ENCODE assay signal across 14 cellular contexts in genomic region chr6:167565884-167566491, GRCh38.
DNase-seq lines count a peak whose midpoint lies in the region; ATAC-seq, FAIRE-seq and TF ChIP-seq lines count a peak whose summit lies in the region.
"Had no signal": no experiment of that assay in that cellular context is flagged by ENCODE, and none has a peak within 500 bp of the region (broad histone marks: within the 10 kb centered on the region; RNA-seq: fewer than 3 reads in every experiment).

No MANE protein-coding gene starts in this region.

- no peaks in the 10 kb centered on the region for H3K79me2 ChIP-seq in HCT116 (ENCODE audit: insufficient read depth, low read length)

- no TSS peak for BruUV-seq in HCT116 (replicated peaks; lab: Mats Ljungman, UMichigan)

- DNase-seq in HCT116 (ENCODE audit: low read depth, low spot score) (no peak), dermis blood vessel endothelial cell (peak; percentile 64), kidney (peak; percentile 66), retina (peak; percentile 82), chondrocyte (ENCODE audit: low spot score) (no peak), middle frontal gyrus (ENCODE audit: extremely low spot score, low spot score) (no peak)
- no peak for DNase-seq in stimulated activated naive CD8-positive, alpha-beta T cell treated with anti-CD3 and anti-CD28 coated beads, Interleukin-15, Interleukin-2, amounts not matched to agents 100 U/mL and 50 U/mL, for 24 hours
- DNase-seq: activated CD8-positive, alpha-beta T cell treated with anti-CD3 and anti-CD28 coated beads, Interleukin-2, amount 10 ng/mL, durations not matched to agents 7 days and 5 days; activated naive CD4-positive, alpha-beta T cell treated with anti-CD3 and anti-CD28 coated beads, Interleukin-2, amount 10 ng/mL, durations not matched to agents 7 days and 5 days; DMS79; NCI-H2081; T-helper 1 cell had no signal

- H3K9me2 ChIP-seq in HCT116 (ENCODE audit: insufficient read depth): no peaks in the 10 kb centered on the region

- H3K27ac Mint-ChIP-seq in chondrocyte (ENCODE audit: unreplicated experiment): no peak overlapping the region
- H3K27ac Mint-ChIP-seq: activated CD8-positive, alpha-beta T cell treated with anti-CD3 and anti-CD28 coated beads, Interleukin-2, amount 10 ng/mL, durations not matched to agents 7 days and 5 days; activated naive CD4-positive, alpha-beta T cell treated with anti-CD3 and anti-CD28 coated beads, Interleukin-2, amount 10 ng/mL, durations not matched to agents 7 days and 5 days had no signal

- intact Hi-C loops in HCT116 (cut with micrococcal nuclease): no loop called here
- intact Hi-C loops in kidney (cut with DNase I): no loop called here

- no peaks in the 10 kb centered on the region for H3K36me3 ChIP-seq in HCT116 (ENCODE audit: control insufficient read depth in 1 of 2, insufficient read depth in 2 of 2, low read length in 2 of 2)
- H3K36me3 ChIP-seq in kidney (ENCODE audit: control insufficient read depth in 1 of 2, insufficient read depth in 2 of 2, low read length in 2 of 2): no peaks in the 10 kb centered on the region

- RAD21 ChIA-PET in HCT116 (lab: Charles Lee; ENCODE audit: low non-redundant PET in 1 of 2, low total read pairs in 2 of 2, uncharacterized antibody in 2 of 2, unreplicated experiment in 2 of 2): no interaction called here

- H4K20me1 ChIP-seq in HCT116 (ENCODE audit: insufficient read depth): no peaks in the 10 kb centered on the region

- peaks cover 18% of the 10 kb centered on the region for H3K4me1 Mint-ChIP-seq in chondrocyte (ENCODE audit: low read depth)
- H3K4me1 Mint-ChIP-seq: activated naive CD4-positive, alpha-beta T cell treated with anti-CD3 and anti-CD28 coated beads, Interleukin-2, amount 10 ng/mL, durations not matched to agents 7 days and 5 days had no signal

- H3K4me3 Mint-ChIP-seq in chondrocyte (ENCODE audit: unreplicated experiment): no peak overlapping the region
- H3K4me3 Mint-ChIP-seq: activated CD8-positive, alpha-beta T cell treated with anti-CD3 and anti-CD28 coated beads, Interleukin-2, amount 10 ng/mL, durations not matched to agents 7 days and 5 days; activated naive CD4-positive, alpha-beta T cell treated with anti-CD3 and anti-CD28 coated beads, Interleukin-2, amount 10 ng/mL, durations not matched to agents 7 days and 5 days had no signal

- POLR2A ChIA-PET in HCT116 (lab: Charles Lee): no interaction called here

- H3K9ac ChIP-seq in HCT116 (ENCODE audit: low read length) (no peak overlapping the region), kidney (ENCODE audit: low read length in 2 of 2) (no peak overlapping the region)

- peaks cover 4% of the 10 kb centered on the region for H3K36me3 Mint-ChIP-seq in chondrocyte (ENCODE audit: low read depth)

- H3K27ac ChIP-seq in HCT116 (ENCODE audit: low read depth, low read length) (no peak overlapping the region), kidney (ENCODE audit: low read depth in 2 of 2, low read length in 2 of 2) (peak overlapping the region in 1 of 2 donors; percentile 23)

- H3K4me1 ChIP-seq in HCT116 (ENCODE audit: control insufficient read depth in 1 of 2, insufficient read depth in 2 of 2, low read length in 2 of 2): peaks cover 0 to 7% of the 10 kb centered on the region in 2 experiments; a peak in 1 of 4 replicates
- peaks cover 0 to 8% of the 10 kb centered on the region in 2 donors for H3K4me1 ChIP-seq in kidney (ENCODE audit: control insufficient read depth in 1 of 2, insufficient read depth in 1 of 2, low read depth in 1 of 2, low read length in 2 of 2)

- ATAC-seq in HCT116: peak; percentile 40; the same call in 1 of the 2 replicates
- ATAC-seq in stimulated activated naive CD8-positive, alpha-beta T cell treated with anti-CD3 and anti-CD28 coated beads, Interleukin-15, Interleukin-2, amounts not matched to agents 100 U/mL and 50 U/mL, for 24 hours: no peak
- ATAC-seq in GM18909 (IDR thresholded peaks at IDR 0.05; ENCODE audit: poor library complexity, unreplicated experiment): no peak
- ATAC-seq: activated CD8-positive, alpha-beta T cell treated with anti-CD3 and anti-CD28 coated beads, Interleukin-2, amount 10 ng/mL, durations not matched to agents 7 days and 5 days had no signal

- H3K4me3 ChIP-seq in HCT116 (replicated peaks in 1 of 2; ENCODE audit: low read depth in 1 of 2, low read length in 2 of 2) (no peak overlapping the region), kidney (ENCODE audit: low read length in 2 of 2) (peak overlapping the region in 1 of 2 donors; percentile 33)

- H3K9me3 Mint-ChIP-seq in chondrocyte (ENCODE audit: low read depth): no peaks in the 10 kb centered on the region

- H3K27me3 Mint-ChIP-seq in chondrocyte (ENCODE audit: low read depth): peaks cover 15% of the 10 kb centered on the region

- TF ChIP-seq RAD21 in HCT116 (IDR thresholded peaks at IDR 0.05; ENCODE audit: low read depth): no peak

- no peak overlapping the region for H3K4me2 ChIP-seq in HCT116 (ENCODE audit: low read length)

- no peak for FAIRE-seq in kidney (lab: Jason Lieb, UNC)
- FAIRE-seq: GM12892 had no signal

- TF ChIP-seq CTCF in HCT116 (IDR thresholded peaks at IDR 0.05 in 2 of 3, conservative IDR thresholded peaks at IDR 0.05 in 1 of 3; ENCODE audit: borderline replicate concordance in 1 of 3, insufficient read depth in 1 of 3, low read depth in 2 of 3, low read length in 2 of 3) (no peak), kidney (IDR thresholded peaks at IDR 0.05; ENCODE audit: borderline replicate concordance, extremely low read depth, insufficient read depth) (no peak), chondrocyte (IDR thresholded peaks at IDR 0.05) (no peak)

- H3K9me3 ChIP-seq in HCT116 (ENCODE audit: control insufficient read depth in 1 of 2, insufficient read depth in 1 of 2, low read depth in 1 of 2, low read length in 2 of 2) (no peaks in the 10 kb centered on the region), kidney (ENCODE audit: control insufficient read depth in 1 of 2, low read length in 2 of 2) (no peaks in the 10 kb centered on the region)

- TF ChIP-seq POLR2A in HCT116 (IDR thresholded peaks at IDR 0.05; ENCODE audit: borderline replicate concordance, extremely low read depth, insufficient read depth, insufficient read length): no peak

- 0 out of 2 replicates have a peak, but pooled peaks cover 2% of the 10 kb centered on the region for H3K27me3 ChIP-seq in HCT116 (ENCODE audit: insufficient read depth, low read length)

- H2AFZ ChIP-seq in HCT116 (ENCODE audit: low read depth, low read length, poor library complexity, severe bottlenecking): no peak overlapping the region

- CTCF ChIA-PET in HCT116 (lab: Charles Lee): no interaction called here

TF ChIP-seq in HCT116, 20 proteins besides CTCF, POLR2A, EP300 and RAD21:
- no peak for TF ChIP-seq SIN3A (IDR thresholded peaks at IDR 0.05; ENCODE audit: low read depth)
- no peak for TF ChIP-seq ZFX (IDR thresholded peaks at IDR 0.05)
- TF ChIP-seq ZBTB33 (IDR thresholded peaks at IDR 0.05; ENCODE audit: extremely low read depth, insufficient replicate concordance, low read length): no peak
- TF ChIP-seq JUND (IDR thresholded peaks at IDR 0.05): no peak
- TF ChIP-seq REST (IDR thresholded peaks at IDR 0.05; ENCODE audit: low read depth): no peak
- no peak for TF ChIP-seq MAX (IDR thresholded peaks at IDR 0.05)
- TF ChIP-seq TCF7L2 (IDR thresholded peaks at IDR 0.05; ENCODE audit: borderline replicate concordance, extremely low read depth, insufficient read depth, insufficient read length): no peak
- no peak for TF ChIP-seq CBX3 (IDR thresholded peaks at IDR 0.05; ENCODE audit: low read depth)
- TF ChIP-seq SP1 (IDR thresholded peaks at IDR 0.05; ENCODE audit: low read depth): no peak
TF ChIP-seq in HCT116: peak in this region for 0.

Comparison
In these comparisons a context has a peak if more than half of its experiments do, and no peak if none do; other contexts are left out.
1. DNase-seq: peak in dermis blood vessel endothelial cell (single experiment), kidney (single experiment) and retina (single experiment); none in HCT116 (single experiment), stimulated activated naive CD8-positive, alpha-beta T cell treated with anti-CD3 and anti-CD28 coated beads, Interleukin-15, Interleukin-2, amounts not matched to agents 100 U/mL and 50 U/mL, for 24 hours (single experiment), chondrocyte (single experiment) and middle frontal gyrus (single experiment).